ENCODE assay signal across 8 cellular contexts in genomic region chr22:36330655-36331305, GRCh38. TPM values are rescaled to one million over a fixed set of nuclear protein-coding genes. Genes with fewer than 3 reads are reported as not detected.
DNase-seq lines count a peak whose midpoint lies in the region; ATAC-seq, FAIRE-seq and TF ChIP-seq lines count a peak whose summit lies in the region.

No MANE protein-coding gene starts in this region.

- TF ChIP-seq CTCF in AG10803 (conservative IDR thresholded peaks at IDR 0.05; ENCODE audit: low read length) (no peak), GM12878 (IDR thresholded peaks at IDR 0.05 in 2 of 3, conservative IDR thresholded peaks at IDR 0.05 in 1 of 3; ENCODE audit: control insufficient read depth in 2 of 3, extremely low read depth in 1 of 3, insufficient read depth in 1 of 3, low read depth in 3 of 3, low read length in 3 of 3) (no peak), HepG2 (CRISPR knock-in tag; IDR thresholded peaks at IDR 0.05) (no peak), type B pancreatic cell (conservative IDR thresholded peaks at IDR 0.05) (no peak), GM10248 (IDR thresholded peaks at IDR 0.05; ENCODE audit: control extremely low read depth, extremely low read depth, low read depth, missing control alignments) (no peak)

- H3K27ac ChIP-seq in KOPT-K1 (ENCODE audit: low read depth, low read length, poor library complexity, severe bottlenecking) (peak overlapping the region; percentile 95), GM12878 (ENCODE audit: control insufficient read depth, insufficient read depth) (peak overlapping the region; percentile 99), HepG2 (ENCODE audit: extremely low read length, insufficient read depth, low read length) (peak overlapping the region; percentile 33)

- SMC1A ChIA-PET in GM12878 (lab: Charles Lee; ENCODE audit: uncharacterized antibody, unreplicated experiment): interaction anchor here (0.9 to 3.4 kb wide), 14 partner anchors 25 to 168 kb away, joined by 3 to 24 read pairs (median 6); no protein-coding TSS in a partner anchor

- no peaks in the 10 kb centered on the region for H3K9me3 ChIP-seq in KOPT-K1 (ENCODE audit: insufficient read depth, low read length, poor library complexity, severe bottlenecking)
- H3K9me3 ChIP-seq in GM12878 (replicated peaks; ENCODE audit: control insufficient read depth, insufficient read depth, low read length): no peaks in the 10 kb centered on the region
- no peaks in the 10 kb centered on the region for H3K9me3 ChIP-seq in HepG2 (ENCODE audit: low read length)

- intact Hi-C loops in GM12878 (cut with micrococcal nuclease; ENCODE audit: unreplicated experiment) (loop anchor here (1.0 to 5.0 kb wide), 2 partner anchors 56 to 122 kb away; no protein-coding TSS in a partner anchor), HepG2 (cut with micrococcal nuclease; ENCODE audit: unreplicated experiment) (no loop called here)

- H3K27me3 ChIP-seq in GM12878 (replicated peaks in 1 of 2; ENCODE audit: control insufficient read depth in 2 of 2, insufficient read depth in 2 of 2, low read length in 1 of 2): no peaks in the 10 kb centered on the region
- H3K27me3 ChIP-seq in HepG2 (ENCODE audit: control insufficient read depth in 1 of 2, insufficient read depth in 2 of 2, low read length in 2 of 2): no peaks in the 10 kb centered on the region

- H3K4me3 ChIP-seq in AG10803 (ENCODE audit: low read length) (no peak overlapping the region), GM12878 (peak overlapping the region; percentile 8; the same call in 1 of the 2 replicates), HepG2 (replicated peaks in 1 of 3; ENCODE audit: insufficient read depth in 1 of 3, low read depth in 2 of 3, low read length in 3 of 3) (no peak overlapping the region)

- TF ChIP-seq POLR2A in GM12878 (IDR thresholded peaks at IDR 0.05; ENCODE audit: low read depth, low read length) (no peak; the same call in 1 of the 2 replicates), HepG2 (IDR thresholded peaks at IDR 0.05; ENCODE audit: insufficient read depth in 1 of 2, low read depth in 2 of 2, low read length in 2 of 2) (no peak)

- H3K27me3 Mint-ChIP-seq in type B pancreatic cell: no peaks in the 10 kb centered on the region

- FAIRE-seq in GM12878 (lab: Jason Lieb, UNC): no peak
- no peak for FAIRE-seq in HepG2 (lab: Jason Lieb, UNC)

- POLR2A ChIA-PET in GM12878 (lab: Charles Lee): interaction anchor here (0.5 to 3.8 kb wide), 10 partner anchors 25 to 151 kb away, joined by 4 to 53 read pairs (median 6); partner anchors contain the start of genes MYH9 and TXN2
- POLR2A ChIA-PET in HepG2 (lab: Yijun Ruan, JAX): interaction anchor here (0.5 to 4.7 kb wide), 6 partner anchors 11 to 69 kb away, joined by 3 to 36 read pairs (median 4); no protein-coding TSS in a partner anchor
- POLR2A ChIA-PET in GM10248 (lab: Yijun Ruan, JAX): interaction anchor here (1.0 to 1.3 kb wide), 2 partner anchors 9 to 121 kb away, joined by 3 to 6 read pairs; no protein-coding TSS in a partner anchor

- H3K79me2 ChIP-seq in GM12878 (ENCODE audit: control insufficient read depth, insufficient read depth, low read length) (peaks cover 63% of the 10 kb centered on the region), HepG2 (ENCODE audit: insufficient read depth, low read length) (peaks cover 65% of the 10 kb centered on the region)

- peaks cover 86% of the 10 kb centered on the region for H3K4me1 Mint-ChIP-seq in type B pancreatic cell (ENCODE audit: unreplicated experiment)

- peak overlapping the region; percentile 98 for H3K4me2 ChIP-seq in GM12878 (ENCODE audit: control insufficient read depth, insufficient read depth)
- H3K4me2 ChIP-seq in HepG2 (ENCODE audit: low read depth, low read length): no peak overlapping the region

- CTCF ChIA-PET in GM12878 (lab: Yijun Ruan, JAX) (interaction anchor here (0.6 to 3.7 kb wide), 12 partner anchors 13 to 408 kb away, joined by 3 to 17 read pairs (median 6); partner anchors contain the start of genes APOL2 and MYH9), HepG2 (lab: Yijun Ruan, JAX; ENCODE audit: low intra/inter-chr PET ratio, low total read pairs) (no interaction called here), GM10248 (lab: Yijun Ruan, JAX) (interaction anchor here (0.9 to 2.8 kb wide), 6 partner anchors 9 to 140 kb away, joined by 3 to 14 read pairs (median 6); partner anchors contain the start of gene MYH9)

- no peaks in the 10 kb centered on the region for H3K9me3 Mint-ChIP-seq in type B pancreatic cell

- H3K27ac Mint-ChIP-seq in type B pancreatic cell: peak overlapping the region; percentile 100

- H3K4me3 Mint-ChIP-seq in type B pancreatic cell: peak overlapping the region; percentile 76

- BruUV-seq in GM12878 (replicated peaks; lab: Mats Ljungman, UMichigan) (no TSS peak), HepG2 (replicated peaks; lab: Mats Ljungman, UMichigan) (no TSS peak)

- TF ChIP-seq EP300 in GM12878 (IDR thresholded peaks at IDR 0.05; ENCODE audit: borderline replicate concordance in 1 of 2, control insufficient read depth in 1 of 2, low read depth in 2 of 2, low read length in 2 of 2) (no peak; a peak in 1 of 4 replicates), HepG2 (IDR thresholded peaks at IDR 0.05; ENCODE audit: low read depth in 2 of 2, low read length in 2 of 2) (no peak), HepG2 (CRISPR knock-in tag; IDR thresholded peaks at IDR 0.05; ENCODE audit: borderline replicate concordance) (no peak)

- TF ChIP-seq RAD21 in GM12878 (IDR thresholded peaks at IDR 0.05; ENCODE audit: insufficient read depth, low read depth, low read length) (no peak), HepG2 (CRISPR knock-in tag; IDR thresholded peaks at IDR 0.05) (no peak)

- peak overlapping the region; percentile 83 for H3K9ac ChIP-seq in GM12878 (ENCODE audit: control insufficient read depth, insufficient read depth, low read length)
- no peak overlapping the region for H3K9ac ChIP-seq in HepG2 (ENCODE audit: insufficient read depth, low read depth, low read length)

- in situ Hi-C loops in GM12878 (cut with MboI): no loop called here
- in situ Hi-C loops in HepG2 (cut with HindIII; ENCODE audit: extremely low pct_ligation_motif_present, low pct_unique_long_range_greater_than_20kb): no loop called here

- peaks cover 36% of the 10 kb centered on the region for H3K36me3 Mint-ChIP-seq in type B pancreatic cell

- H4K20me1 ChIP-seq in GM12878 (ENCODE audit: control insufficient read depth, insufficient read depth) (no peaks in the 10 kb centered on the region), HepG2 (ENCODE audit: insufficient read depth, low read length) (peaks cover 4% of the 10 kb centered on the region; the same call in 1 of the 2 replicates)

- no peak overlapping the region for H2AFZ ChIP-seq in GM12878 (ENCODE audit: control insufficient read depth, low read depth, low read length)
- H2AFZ ChIP-seq in HepG2 (ENCODE audit: low read length): no peak overlapping the region

- H3K36me3 ChIP-seq in KOPT-K1 (ENCODE audit: insufficient read depth, low read length) (peaks cover 78% of the 10 kb centered on the region), GM12878 (ENCODE audit: control insufficient read depth in 2 of 2, insufficient read depth in 2 of 2, low read length in 1 of 2) (peaks cover 37 to 54% of the 10 kb centered on the region in 2 experiments), HepG2 (replicated peaks in 1 of 2; ENCODE audit: control insufficient read depth in 1 of 2, insufficient read depth in 2 of 2, low read length in 2 of 2) (peaks cover 56 to 97% of the 10 kb centered on the region in 2 experiments)

- WGBS in GM12878 (ENCODE audit: insufficient coverage, insufficient replicate concordance, low lambda C conversion rate, missing lambda C conversion rate): 25% methylated on average over 20 of the region's 20 CpGs
- WGBS in HepG2 (ENCODE audit: low lambda C conversion rate): 97% methylated on average over 14 of the region's 20 CpGs

- RAD21 ChIA-PET in GM12878 (lab: Charles Lee; ENCODE audit: unreplicated experiment): interaction anchor here (0.8 to 3.0 kb wide), 13 partner anchors 8 to 150 kb away, joined by 3 to 40 read pairs (median 5); partner anchors contain the start of gene TXN2

- DNase-seq in AG10803 (ENCODE audit: low read depth): peak; percentile 51
- DNase-seq in GM12878 (ENCODE audit: low read depth, low spot score): no peak
- no peak for DNase-seq in HepG2 (ENCODE audit: low spot score)
- no peak for DNase-seq in type B pancreatic cell (ENCODE audit: extremely low spot score, unreplicated experiment)
- no peak for DNase-seq in GM10248 (ENCODE audit: extremely low spot score)
- DNase-seq in HK-2 (ENCODE audit: unreplicated experiment): no peak
- no peak for DNase-seq in SK-N-DZ (ENCODE audit: low spot score)

- H3K4me1 ChIP-seq in GM12878 (ENCODE audit: control insufficient read depth, insufficient read depth, low read length) (peaks cover 59% of the 10 kb centered on the region), HepG2 (ENCODE audit: insufficient read depth, low read length) (peaks cover 43% of the 10 kb centered on the region)

- ATAC-seq in GM12878 (no peak), HepG2 (no peak)

RNA-seq across cellular contexts. Expression of gene MYH9, which starts 57.0 kb away (rescaled TPM):
- total RNA-seq in GM12878 (2013; cell fraction: nucleolus; rRNA removed): 209 and 215 TPM in 2 replicates
- total RNA-seq in GM12878 (2014; rRNA removed) (185 and 216 TPM in 2 replicates), GM12878 (2014; rRNA removed; fragmentation: Illumina TruSeq; extraction: Trizol) (82.8 and 83.1 TPM in 2 replicates), GM12878 (2021) (497 and 525 TPM in 2 replicates), HepG2 (2016; rRNA removed; fragmentation: Illumina TruSeq; extraction: Trizol) (98.5 and 125 TPM in 2 replicates), type B pancreatic cell (ENCODE audit: low replicate concordance) (277 and 364 TPM in 2 replicates)
- 79.9 TPM for polyA plus RNA-seq in GM12878 (2011; ENCODE audit: low read depth)
- polyA plus RNA-seq in GM12878 (2011; rRNA removed) (42.4 and 98.6 TPM in 2 replicates), GM12878 (2014; fragmentation: Illumina TruSeq; extraction: Trizol) (123 and 125 TPM in 2 replicates), GM12878 (2014; fragmentation: Nextera tagmentation; extraction: Ambion mirVana) (1 to 10 TPM; 5.1 to 8.1 TPM), GM12878 (2014; rRNA removed) (165 and 198 TPM in 2 replicates), GM12878 (2016; fragmentation: Nextera tagmentation; extraction: Ambion mirVana) (100 to 1,000 TPM; 228 to 236 TPM), HepG2 (2011; rRNA removed) (50.7 and 60.6 TPM in 2 replicates)
- 51.0 and 59.8 TPM in 2 replicates for polyA plus RNA-seq in GM12878 (2011; cell fraction: cytosol; rRNA removed)
- polyA plus RNA-seq in GM12878 (2011; cell fraction: nucleus; rRNA removed): 91.7 and 127 TPM in 2 replicates
- 154 and 166 TPM in 2 replicates for polyA plus RNA-seq in GM12878 (2012)
- polyA minus RNA-seq in GM12878 (2011; rRNA and poly(A)+ RNA removed): 168 and 298 TPM in 2 replicates
- 91.7 and 100 TPM in 2 replicates for polyA minus RNA-seq in GM12878 (2011; cell fraction: cytosol; rRNA and poly(A)+ RNA removed)
- 54.6 and 83.0 TPM in 2 replicates for polyA minus RNA-seq in GM12878 (2011; cell fraction: nucleus; rRNA and poly(A)+ RNA removed)
- 28.5 and 28.7 TPM in 2 replicates for total RNA-seq in HepG2 (2016; cell fraction: cytosol; rRNA removed; fragmentation: Illumina TruSeq; extraction: Trizol; ENCODE audit: low read depth)
- 92.9 and 102 TPM in 2 replicates for total RNA-seq in HepG2 (2016; cell fraction: insoluble cytoplasmic fraction; rRNA removed; fragmentation: Illumina TruSeq; extraction: Trizol)
- 39.3 and 47.1 TPM in 2 replicates for total RNA-seq in HepG2 (2016; cell fraction: membrane; rRNA removed; fragmentation: Illumina TruSeq; extraction: Trizol)
- 73.0 and 81.6 TPM in 2 replicates for total RNA-seq in HepG2 (2016; cell fraction: nucleus; rRNA removed; fragmentation: Illumina TruSeq; extraction: Trizol)
- polyA plus RNA-seq in HepG2 (2011; cell fraction: cytosol; rRNA removed): 31.6 and 39.3 TPM in 2 replicates
- 68.4 and 91.3 TPM in 2 replicates for polyA plus RNA-seq in HepG2 (2011; cell fraction: nucleus; rRNA removed)
- polyA plus RNA-seq in HepG2 (2012): 88.3 and 93.4 TPM in 2 replicates
- polyA plus RNA-seq in HepG2 (2016; cell fraction: cytosol; fragmentation: Illumina TruSeq; extraction: Trizol; ENCODE audit: low read depth): 3.6 and 4.2 TPM in 2 replicates
- 72.0 and 110 TPM in 2 replicates for polyA plus RNA-seq in HepG2 (2016; cell fraction: insoluble cytoplasmic fraction; fragmentation: Illumina TruSeq; extraction: Trizol; ENCODE audit: low read depth)
- 8.1 and 11.6 TPM in 2 replicates for polyA plus RNA-seq in HepG2 (2016; cell fraction: membrane; fragmentation: Illumina TruSeq; extraction: Trizol; ENCODE audit: low read depth)
- polyA plus RNA-seq in HepG2 (2016; cell fraction: nucleus; fragmentation: Illumina TruSeq; extraction: Trizol; ENCODE audit: insufficient read depth, low read depth): 106 and 113 TPM in 2 replicates
- 124 and 180 TPM in 2 replicates for polyA minus RNA-seq in HepG2 (2011; rRNA and poly(A)+ RNA removed; ENCODE audit: low replicate concordance)
- 125 and 176 TPM in 2 replicates for polyA minus RNA-seq in HepG2 (2011; cell fraction: cytosol; rRNA and poly(A)+ RNA removed)
- 61.9 and 97.5 TPM in 2 replicates for polyA minus RNA-seq in HepG2 (2011; cell fraction: nucleus; rRNA and poly(A)+ RNA removed)
- polyA plus RNA-seq in SK-N-DZ (2014; cell fraction: cytosol; rRNA removed): 23.5 and 30.9 TPM in 2 replicates
- 19.9 and 23.2 TPM in 2 replicates for polyA plus RNA-seq in SK-N-DZ (2014; cell fraction: nucleus; rRNA removed)

Comparison
In these comparisons a context has a peak if more than half of its experiments do, and no peak if none do; other contexts are left out.
1. H3K27ac ChIP-seq: peak in every context shown above with its lines; median percentile 99 in GM12878; 95 in KOPT-K1; 33 in HepG2.